In genomic region chr14:99586054-99586760, GRCh38 we compare ENCODE assay signal across 14 cellular contexts. TPM values are rescaled to one million over a fixed set of nuclear protein-coding genes. Genes with fewer than 3 reads are reported as not detected.
DNase-seq lines count a peak whose midpoint lies in the region; ATAC-seq and TF ChIP-seq lines count a peak whose summit lies in the region.
"Had no signal": no experiment of that assay in that cellular context is flagged by ENCODE, and none has a peak within 500 bp of the region (broad histone marks: within the 10 kb centered on the region; RNA-seq: fewer than 3 reads in every experiment).

No MANE protein-coding gene starts in this region.

- peak overlapping the region; percentile 20 for H2AK5ac ChIP-seq in IMR-90 (ENCODE audit: low read depth, low read length)

- no peak overlapping the region for H3K4me2 ChIP-seq in IMR-90 (ENCODE audit: low read depth, low read length)
- H3K4me2 ChIP-seq: KMS-11 had no signal

- H3K27me3 Mint-ChIP-seq in mesothelial cell of epicardium (ENCODE audit: low read depth): no peaks in the 10 kb centered on the region

- H2BK15ac ChIP-seq in IMR-90 (ENCODE audit: low read depth, low read length): no peak overlapping the region

- no peak overlapping the region for H4K5ac ChIP-seq in IMR-90 (ENCODE audit: low read depth, low read length)

- TF ChIP-seq CTCF in IMR-90 (conservative IDR thresholded peaks at IDR 0.05; ENCODE audit: low read depth, low read length) (no peak), adrenal gland (IDR thresholded peaks at IDR 0.05) (no peak), mesothelial cell of epicardium (IDR thresholded peaks at IDR 0.05; ENCODE audit: unreplicated experiment) (no peak)

- TF ChIP-seq POLR2A in IMR-90 (IDR thresholded peaks at IDR 0.05; ENCODE audit: low read depth, low read length): no peak
- no peak for TF ChIP-seq POLR2A in adrenal gland (IDR thresholded peaks at IDR 0.05)

- no peak overlapping the region for H3K18ac ChIP-seq in IMR-90 (ENCODE audit: low read depth, low read length)

- H3K27ac ChIP-seq in IMR-90 (ENCODE audit: insufficient read depth, low read length): no peak overlapping the region
- peak overlapping the region in 4 of 5 donors; percentile 58 to 92 (median 82) for H3K27ac ChIP-seq in adrenal gland
- H3K27ac ChIP-seq in stomach smooth muscle (ENCODE audit: low read length): peak overlapping the region; percentile 31
- H3K27ac ChIP-seq: KMS-11, SK-N-MC had no signal

- TF ChIP-seq RAD21 in IMR-90 (IDR thresholded peaks at IDR 0.05; ENCODE audit: low read length): no peak

- POLR2A ChIA-PET in IMR-90 (lab: Charles Lee; ENCODE audit: unreplicated experiment): no interaction called here

- peaks cover 7% of the 10 kb centered on the region for H3K36me3 Mint-ChIP-seq in mesothelial cell of epicardium

- H2AFZ ChIP-seq in IMR-90 (replicated peaks; ENCODE audit: low read length, poor library complexity): no peak overlapping the region

- H3K9me3 ChIP-seq in IMR-90 (ENCODE audit: control insufficient read depth, insufficient read depth, low read length) (no peaks in the 10 kb centered on the region), adrenal gland (replicated peaks in 1 of 3) (no peaks in the 10 kb centered on the region), stomach smooth muscle (ENCODE audit: control insufficient read depth in 2 of 2, low read length in 2 of 2) (no peaks in the 10 kb centered on the region)

- no peak overlapping the region for H3K4me3 Mint-ChIP-seq in mesothelial cell of epicardium

- H3K56ac ChIP-seq in IMR-90 (ENCODE audit: extremely low read depth, insufficient read depth, low read length): no peak overlapping the region

- no peak overlapping the region for H2BK5ac ChIP-seq in IMR-90 (ENCODE audit: low read depth, low read length, poor library complexity, severe bottlenecking)

- peaks cover 44% of the 10 kb centered on the region for H3K9me1 ChIP-seq in IMR-90 (ENCODE audit: insufficient read depth, low read length)

- H3K4me1 ChIP-seq in IMR-90 (ENCODE audit: control insufficient read depth, insufficient read depth, low read length) (peaks cover 38% of the 10 kb centered on the region), adrenal gland (replicated peaks in 1 of 2) (peaks cover 36 to 55% of the 10 kb centered on the region in 2 donors), stomach smooth muscle (ENCODE audit: control insufficient read depth, insufficient read depth, low read length) (peaks cover 67% of the 10 kb centered on the region)

- peak overlapping the region; percentile 67 for H3K27ac Mint-ChIP-seq in mesothelial cell of epicardium

- peak overlapping the region; percentile 44; the same call in 1 of the 2 replicates for H2BK120ac ChIP-seq in IMR-90 (ENCODE audit: low read depth, low read length)

- DNase-seq in IMR-90 (no peak), adrenal gland (peak in 1 of 7 donors; percentile 67), mesothelial cell of epicardium (ENCODE audit: low spot score in 2 of 2, unreplicated experiment in 2 of 2) (no peak), islet precursor cell (no peak)
- DNase-seq: HCEC 1CT, MM.1S, NCI-H1105, NCI-H1694 treated with DMSO at 0.1 percent for 48 hours, NCI-H345 had no signal

- CTCF ChIA-PET in IMR-90 (lab: Yijun Ruan, JAX): no interaction called here

- WGBS in IMR-90 (ENCODE audit: extremely low coverage in 2 of 2, insufficient read length in 1 of 2), 2 experiments: 62% methylated on average over 3 of the region's 16 CpGs; no CpG with 5 or more reads in 1 of the 2 experiments
- 56 to 66% (median 61%) methylated on average over 10 to 16 of the region's 16 CpGs for WGBS in adrenal gland, 4 donors

- H4K8ac ChIP-seq in IMR-90 (ENCODE audit: low read depth in 2 of 2, low read length in 2 of 2): no peak overlapping the region

- H3K79me1 ChIP-seq in IMR-90 (ENCODE audit: low read depth in 1 of 2, low read length in 2 of 2): peaks cover 48 to 93% of the 10 kb centered on the region in 2 experiments

- 0 out of 2 replicates have a peak overlapping the region, but pooled peaks have one; percentile 32 for H3K4ac ChIP-seq in IMR-90 (ENCODE audit: low read depth, low read length)

- H2BK20ac ChIP-seq in IMR-90 (ENCODE audit: low read depth, low read length): no peak overlapping the region

- no TSS peak for BruUV-seq in IMR-90 (replicated peaks; lab: Mats Ljungman, UMichigan)

- peaks cover 52% of the 10 kb centered on the region for H3K4me1 Mint-ChIP-seq in mesothelial cell of epicardium

- dilution Hi-C loops in IMR-90 (cut with HindIII; ENCODE audit: low sequenced_read_pairs, unreplicated experiment): no loop called here

- H3K27me3 ChIP-seq in IMR-90 (ENCODE audit: control insufficient read depth, insufficient read depth, low read length): no peaks in the 10 kb centered on the region
- H3K27me3 ChIP-seq in adrenal gland: no peaks in the 10 kb centered on the region
- no peaks in the 10 kb centered on the region for H3K27me3 ChIP-seq in stomach smooth muscle (ENCODE audit: control insufficient read depth in 1 of 2, insufficient read depth in 2 of 2, low read length in 2 of 2)

- ATAC-seq in IMR-90 (ENCODE audit: low read depth) (no peak), GM21717 (IDR thresholded peaks at IDR 0.05; ENCODE audit: unreplicated experiment) (no peak), GM21619 (IDR thresholded peaks at IDR 0.05; ENCODE audit: unreplicated experiment) (no peak)

- peaks cover 25% of the 10 kb centered on the region for H4K20me1 ChIP-seq in IMR-90 (ENCODE audit: insufficient read depth, low read length)

- H2AK9ac ChIP-seq in IMR-90 (replicated peaks; ENCODE audit: low read depth, low read length, poor library complexity): peak overlapping the region; percentile 65

- 0 out of 2 replicates have a peak overlapping the region, but pooled peaks have one; percentile 15 for H3K14ac ChIP-seq in IMR-90 (replicated peaks; ENCODE audit: low read depth, low read length)

- H3K9me3 Mint-ChIP-seq in mesothelial cell of epicardium: no peaks in the 10 kb centered on the region

- in situ Hi-C loops in IMR-90 (cut with MboI; ENCODE audit: low sequenced_read_pairs): no loop called here

- peak overlapping the region; percentile 14; the same call in 1 of the 2 replicates for H4K91ac ChIP-seq in IMR-90 (ENCODE audit: insufficient read depth, low read depth, low read length)

- H3K36me3 ChIP-seq in IMR-90 (ENCODE audit: control insufficient read depth, insufficient read depth, low read length): no peaks in the 10 kb centered on the region
- no peaks in the 10 kb centered on the region for H3K36me3 ChIP-seq in adrenal gland (replicated peaks in 1 of 2)
- H3K36me3 ChIP-seq in stomach smooth muscle (ENCODE audit: control insufficient read depth in 2 of 2, insufficient read depth in 2 of 2, low read length in 2 of 2): peaks cover 0 to 2% of the 10 kb centered on the region in 2 donors

- H3K23ac ChIP-seq in IMR-90 (ENCODE audit: low read depth, low read length): no peak overlapping the region

- no peak overlapping the region for H3K9ac ChIP-seq in IMR-90 (ENCODE audit: low read depth, low read length)
- no peak overlapping the region for H3K9ac ChIP-seq in stomach smooth muscle (ENCODE audit: low read length in 2 of 2)
- H3K9ac ChIP-seq: KMS-11 had no signal

- H3K4me3 ChIP-seq in IMR-90 (ENCODE audit: insufficient read depth, low read depth, low read length) (no peak overlapping the region), adrenal gland (no peak overlapping the region), stomach smooth muscle (ENCODE audit: low read length in 2 of 2) (no peak overlapping the region)
- H3K4me3 ChIP-seq: SK-N-MC had no signal

- intact Hi-C loops in IMR-90 (cut with micrococcal nuclease) (no loop called here), adrenal gland (cut with DNase I) (no loop called here)

TF ChIP-seq in IMR-90, 13 proteins besides CTCF, POLR2A, EP300 and RAD21 (continues in another document):
- TF ChIP-seq SMC3 (IDR thresholded peaks at IDR 0.05; ENCODE audit: low read depth, low read length) (no peak), CHD1 (IDR thresholded peaks at IDR 0.05; ENCODE audit: low read depth, low read length) (no peak), RCOR1 (IDR thresholded peaks at IDR 0.05; ENCODE audit: insufficient replicate concordance, low read length) (no peak), BHLHE40 (IDR thresholded peaks at IDR 0.05; ENCODE audit: low read depth, low read length) (no peak), MAFK (IDR thresholded peaks at IDR 0.05; ENCODE audit: low read depth, low read length) (no peak), CEBPB (IDR thresholded peaks at IDR 0.05; ENCODE audit: low read depth, low read length) (no peak), FOS (IDR thresholded peaks at IDR 0.05; ENCODE audit: low read depth, low read length) (no peak), MXI1 (IDR thresholded peaks at IDR 0.05; ENCODE audit: borderline replicate concordance, low read depth, low read length) (no peak), ELK1 (IDR thresholded peaks at IDR 0.05; ENCODE audit: borderline replicate concordance, low read depth, low read length) (no peak), RFX5 (IDR thresholded peaks at IDR 0.05; ENCODE audit: low read depth, low read length) (no peak), NFE2L2 (IDR thresholded peaks at IDR 0.05; ENCODE audit: low read depth, low read length) (no peak)

RNA-seq across cellular contexts. Expression of gene CCDC85C, which starts 17.8 kb away (rescaled TPM):
- total RNA-seq in IMR-90 (2012; rRNA removed) (13.9 and 16.0 TPM in 2 replicates), adrenal gland (10 to 100 TPM; 21.6 to 59.0 (median 41.3) TPM), mesothelial cell of epicardium (82.2 to 85.2 TPM (median 82.3 TPM) in 3 replicates)
- polyA plus RNA-seq in IMR-90 (2012; rRNA removed) (19.0 and 22.2 TPM in 2 replicates), adrenal gland (10 to 100 TPM; 10.8 to 41.7 (median 23.4) TPM)
- 10.9 and 15.5 TPM in 2 replicates for polyA plus RNA-seq in IMR-90 (2012; cell fraction: cytosol; rRNA removed)
- polyA plus RNA-seq in IMR-90 (2012; cell fraction: nucleus; rRNA removed; ENCODE audit: low replicate concordance): 11.3 and 20.4 TPM in 2 replicates

RNA-seq across cellular contexts. Expression of gene HHIPL1, which starts 58.7 kb away (rescaled TPM):
- total RNA-seq in IMR-90 (2012; rRNA removed): 0.56 and 0.72 TPM in 2 replicates
- 0.65 and 1.4 TPM in 2 replicates for polyA plus RNA-seq in IMR-90 (2012; rRNA removed)
- polyA plus RNA-seq in IMR-90 (2012; cell fraction: cytosol; rRNA removed): 0.48 and 1.5 TPM in 2 replicates
- 0.64 and 1.3 TPM in 2 replicates for polyA plus RNA-seq in IMR-90 (2012; cell fraction: nucleus; rRNA removed; ENCODE audit: low replicate concordance)
- 1 to 10 TPM; 1.3 to 2.9 (median 1.7) TPM for total RNA-seq in adrenal gland
- polyA plus RNA-seq in adrenal gland: under 1 TPM; 0.20 to 0.64 (median 0.51) TPM
- total RNA-seq in mesothelial cell of epicardium: 4.4 to 4.7 TPM (median 4.5 TPM) in 3 replicates
